In genomic region chr10:78269061-78269460, GRCh38 we compare ENCODE assay signal across 18 cellular contexts.
DNase-seq lines count a peak whose midpoint lies in the region; ATAC-seq and TF ChIP-seq lines count a peak whose summit lies in the region.
"Had no signal": no experiment of that assay in that cellular context is flagged by ENCODE, and none has a peak within 500 bp of the region (broad histone marks: within the 10 kb centered on the region; RNA-seq: fewer than 3 reads in every experiment).

No MANE protein-coding gene starts in this region.

- H2AK9ac ChIP-seq in IMR-90 (replicated peaks; ENCODE audit: low read depth, low read length, poor library complexity), result no peak overlapping the region

- POLR2A ChIA-PET in IMR-90 (lab: Charles Lee; ENCODE audit: unreplicated experiment), result no interaction called here

- H2AK5ac ChIP-seq in IMR-90 (ENCODE audit: low read depth, low read length) (no peak overlapping the region), mesenchymal stem cell (ENCODE audit: low read length, severe bottlenecking) (no peak overlapping the region)

- no peak overlapping the region for H3K18ac ChIP-seq in IMR-90 (ENCODE audit: low read depth, low read length)
- no peak overlapping the region for H3K18ac ChIP-seq in mesenchymal stem cell (ENCODE audit: low read depth in 1 of 2, low read length in 2 of 2)

- H3K14ac ChIP-seq in IMR-90 (replicated peaks; ENCODE audit: low read depth, low read length) (no peak overlapping the region), mesenchymal stem cell (ENCODE audit: low read length in 2 of 2) (no peak overlapping the region)

- H3K23ac ChIP-seq in IMR-90 (ENCODE audit: low read depth, low read length), result no peak overlapping the region
- H3K23ac ChIP-seq in mesenchymal stem cell (ENCODE audit: low read length in 2 of 2), result no peak overlapping the region

- H3K79me1 ChIP-seq in IMR-90 (ENCODE audit: low read depth in 1 of 2, low read length in 2 of 2) (peaks cover 0 to 13% of the 10 kb centered on the region in 2 experiments; a peak in 1 of 4 replicates), mesenchymal stem cell (replicated peaks; ENCODE audit: low read length, poor library complexity, severe bottlenecking) (no peaks in the 10 kb centered on the region)

- no CpG with 5 or more reads among the region's 2 CpGs for WGBS in IMR-90 (ENCODE audit: extremely low coverage in 2 of 2, insufficient read length in 1 of 2), 2 experiments
- 100% methylated on average over 1 of the region's 2 CpGs for WGBS in mesenchymal stem cell

- BruUV-seq in IMR-90 (replicated peaks; lab: Mats Ljungman, UMichigan), result no TSS peak

- no peak overlapping the region for H4K91ac ChIP-seq in IMR-90 (ENCODE audit: insufficient read depth, low read depth, low read length)
- H4K91ac ChIP-seq in mesenchymal stem cell (ENCODE audit: low read length), result no peak overlapping the region

- H3K4me3 ChIP-seq in IMR-90 (ENCODE audit: insufficient read depth, low read depth, low read length), result no peak overlapping the region
- H3K4me3 ChIP-seq in mesenchymal stem cell (ENCODE audit: insufficient read depth in 1 of 2, low read depth in 1 of 2, low read length in 2 of 2), result no peak overlapping the region
- H3K4me3 ChIP-seq: A549, GM23338 had no signal

- no peak overlapping the region for H3K27ac ChIP-seq in IMR-90 (ENCODE audit: insufficient read depth, low read length)
- H3K27ac ChIP-seq in mesenchymal stem cell (ENCODE audit: low read length, poor library complexity, severe bottlenecking), result no peak overlapping the region
- H3K27ac ChIP-seq: 22Rv1, A549, C4-2B had no signal

- DNase-seq in DMS 273 (lab: John Stamatoyannopoulos, UW; ENCODE audit: unreplicated experiment) (peak; percentile 10), DMS 273 treated with DMSO at 0.1 percent for 48 hours (lab: John Stamatoyannopoulos, UW) (no peak), IMR-90 (no peak), NCI-H2171 treated with DMSO at 0.1 percent for 48 hours (lab: John Stamatoyannopoulos, UW) (peak; percentile 76), mesenchymal stem cell (no peak), SIG-M5 (lab: John Stamatoyannopoulos, UW) (no peak), midbrain (lab: John Stamatoyannopoulos, UW) (no peak)
- DNase-seq: AML-193; Caco-2; CD4-positive, alpha-beta T cell; DMS79 treated with DMSO at 0.1 percent for 48 hours; GF-D8; HCEC 1CT; HFFc6 had no signal

- TF ChIP-seq RAD21 in IMR-90 (IDR thresholded peaks at IDR 0.05; ENCODE audit: low read length), result no peak

- H3K9me3 ChIP-seq in IMR-90 (ENCODE audit: control insufficient read depth, insufficient read depth, low read length), result peaks cover 7% of the 10 kb centered on the region
- H3K9me3 ChIP-seq in mesenchymal stem cell (ENCODE audit: control insufficient read depth, low read length), result peaks cover 11% of the 10 kb centered on the region
- H3K9me3 ChIP-seq: A549, Caco-2 had no signal

- H2BK15ac ChIP-seq in IMR-90 (ENCODE audit: low read depth, low read length) (no peak overlapping the region), mesenchymal stem cell (ENCODE audit: low read depth, poor library complexity, severe bottlenecking) (peak overlapping the region; percentile 68)

- H4K20me1 ChIP-seq in IMR-90 (ENCODE audit: insufficient read depth, low read length), result no peaks in the 10 kb centered on the region

- H4K8ac ChIP-seq in IMR-90 (ENCODE audit: low read depth in 2 of 2, low read length in 2 of 2) (no peak overlapping the region), mesenchymal stem cell (ENCODE audit: low read length) (no peak overlapping the region)

- no peak for TF ChIP-seq POLR2A in IMR-90 (IDR thresholded peaks at IDR 0.05; ENCODE audit: low read depth, low read length)

- dilution Hi-C loops in IMR-90 (cut with HindIII; ENCODE audit: low sequenced_read_pairs, unreplicated experiment), result no loop called here

- no peak overlapping the region for H2BK12ac ChIP-seq in mesenchymal stem cell (ENCODE audit: low read length in 2 of 2)

- intact Hi-C loops in IMR-90 (cut with micrococcal nuclease), result no loop called here

- H3K4ac ChIP-seq in IMR-90 (ENCODE audit: low read depth, low read length), result no peak overlapping the region
- H3K4ac ChIP-seq in mesenchymal stem cell (ENCODE audit: low read depth in 1 of 2, low read length in 2 of 2), result no peak overlapping the region

- H3K4me1 ChIP-seq in IMR-90 (ENCODE audit: control insufficient read depth, insufficient read depth, low read length), result peaks cover 16% of the 10 kb centered on the region
- H3K4me1 ChIP-seq in mesenchymal stem cell (ENCODE audit: control insufficient read depth, insufficient read depth, low read depth, low read length), result peaks cover 9% of the 10 kb centered on the region

- peak overlapping the region; percentile 8; the same call in 1 of the 2 replicates for H2BK120ac ChIP-seq in IMR-90 (ENCODE audit: low read depth, low read length)
- no peak overlapping the region for H2BK120ac ChIP-seq in mesenchymal stem cell (ENCODE audit: low read depth, low read length)

- no peaks in the 10 kb centered on the region for H3K27me3 ChIP-seq in IMR-90 (ENCODE audit: control insufficient read depth, insufficient read depth, low read length)
- H3K27me3 ChIP-seq in mesenchymal stem cell (ENCODE audit: control insufficient read depth in 1 of 2, insufficient read depth in 1 of 2, low read length in 2 of 2), result no peaks in the 10 kb centered on the region

- CTCF ChIA-PET in IMR-90 (lab: Yijun Ruan, JAX), result no interaction called here

- H3K4me2 ChIP-seq in IMR-90 (ENCODE audit: low read depth, low read length) (no peak overlapping the region), mesenchymal stem cell (ENCODE audit: low read length, poor library complexity, severe bottlenecking) (no peak overlapping the region)
- H3K4me2 ChIP-seq: A549, GM23338 had no signal

- H3K56ac ChIP-seq in IMR-90 (ENCODE audit: extremely low read depth, insufficient read depth, low read length), result no peak overlapping the region

- no peak overlapping the region for H2BK5ac ChIP-seq in IMR-90 (ENCODE audit: low read depth, low read length, poor library complexity, severe bottlenecking)
- H2BK5ac ChIP-seq in mesenchymal stem cell (ENCODE audit: low read depth, low read length, poor library complexity, severe bottlenecking), result no peak overlapping the region

- TF ChIP-seq CTCF in IMR-90 (conservative IDR thresholded peaks at IDR 0.05; ENCODE audit: low read depth, low read length), result no peak

- no peak overlapping the region for H4K5ac ChIP-seq in IMR-90 (ENCODE audit: low read depth, low read length)

- H2AFZ ChIP-seq in IMR-90 (replicated peaks; ENCODE audit: low read length, poor library complexity) (no peak overlapping the region), mesenchymal stem cell (ENCODE audit: low read depth, low read length) (no peak overlapping the region)
- H2AFZ ChIP-seq: GM23338 had no signal

- no peak overlapping the region for H3K9ac ChIP-seq in IMR-90 (ENCODE audit: low read depth, low read length)
- H3K9ac ChIP-seq in mesenchymal stem cell (ENCODE audit: low read length), result no peak overlapping the region

- H2BK20ac ChIP-seq in IMR-90 (ENCODE audit: low read depth, low read length), result no peak overlapping the region

- H3K9me1 ChIP-seq in IMR-90 (ENCODE audit: insufficient read depth, low read length), result peaks cover 28% of the 10 kb centered on the region

- no peaks in the 10 kb centered on the region for H3K36me3 ChIP-seq in IMR-90 (ENCODE audit: control insufficient read depth, insufficient read depth, low read length)
- H3K36me3 ChIP-seq in mesenchymal stem cell (ENCODE audit: control insufficient read depth in 1 of 2, insufficient read depth in 2 of 2, low read depth in 1 of 2, low read length in 2 of 2), result peaks cover 0 to 31% of the 10 kb centered on the region in 2 experiments

- in situ Hi-C loops in IMR-90 (cut with MboI; ENCODE audit: low sequenced_read_pairs), result no loop called here

- ATAC-seq in IMR-90 (ENCODE audit: low read depth), result no peak
- ATAC-seq: A549, GM23338 had no signal

TF ChIP-seq in IMR-90, 13 proteins besides CTCF, POLR2A, EP300 and RAD21:
- TF ChIP-seq MAFK (IDR thresholded peaks at IDR 0.05; ENCODE audit: low read depth, low read length), result no peak
- TF ChIP-seq CEBPB (IDR thresholded peaks at IDR 0.05; ENCODE audit: low read depth, low read length), result no peak
- no peak for TF ChIP-seq CHD1 (IDR thresholded peaks at IDR 0.05; ENCODE audit: low read depth, low read length)
- no peak for TF ChIP-seq MAZ (IDR thresholded peaks at IDR 0.05; ENCODE audit: borderline replicate concordance, low read depth, low read length)
- no peak for TF ChIP-seq RFX5 (IDR thresholded peaks at IDR 0.05; ENCODE audit: low read depth, low read length)
- no peak for TF ChIP-seq USF2 (IDR thresholded peaks at IDR 0.05; ENCODE audit: low read depth, low read length)
- no peak for TF ChIP-seq BHLHE40 (IDR thresholded peaks at IDR 0.05; ENCODE audit: low read depth, low read length)
- no peak for TF ChIP-seq ELK1 (IDR thresholded peaks at IDR 0.05; ENCODE audit: borderline replicate concordance, low read depth, low read length)
- TF ChIP-seq RCOR1 (IDR thresholded peaks at IDR 0.05; ENCODE audit: insufficient replicate concordance, low read length), result no peak
- no peak for TF ChIP-seq NFE2L2 (IDR thresholded peaks at IDR 0.05; ENCODE audit: low read depth, low read length)
- no peak for TF ChIP-seq MXI1 (IDR thresholded peaks at IDR 0.05; ENCODE audit: borderline replicate concordance, low read depth, low read length)
- TF ChIP-seq SMC3 (IDR thresholded peaks at IDR 0.05; ENCODE audit: low read depth, low read length), result no peak

Comparison
In these comparisons a context has a peak if more than half of its experiments do, and no peak if none do; other contexts are left out.
1. DNase-seq: peak in DMS 273 (single experiment) and NCI-H2171 treated with DMSO at 0.1 percent for 48 hours (single experiment); none in DMS 273 treated with DMSO at 0.1 percent for 48 hours (single experiment), IMR-90 (single experiment), mesenchymal stem cell (single experiment), SIG-M5 (single experiment) and midbrain (single experiment).